In the genomic region with DNA sequence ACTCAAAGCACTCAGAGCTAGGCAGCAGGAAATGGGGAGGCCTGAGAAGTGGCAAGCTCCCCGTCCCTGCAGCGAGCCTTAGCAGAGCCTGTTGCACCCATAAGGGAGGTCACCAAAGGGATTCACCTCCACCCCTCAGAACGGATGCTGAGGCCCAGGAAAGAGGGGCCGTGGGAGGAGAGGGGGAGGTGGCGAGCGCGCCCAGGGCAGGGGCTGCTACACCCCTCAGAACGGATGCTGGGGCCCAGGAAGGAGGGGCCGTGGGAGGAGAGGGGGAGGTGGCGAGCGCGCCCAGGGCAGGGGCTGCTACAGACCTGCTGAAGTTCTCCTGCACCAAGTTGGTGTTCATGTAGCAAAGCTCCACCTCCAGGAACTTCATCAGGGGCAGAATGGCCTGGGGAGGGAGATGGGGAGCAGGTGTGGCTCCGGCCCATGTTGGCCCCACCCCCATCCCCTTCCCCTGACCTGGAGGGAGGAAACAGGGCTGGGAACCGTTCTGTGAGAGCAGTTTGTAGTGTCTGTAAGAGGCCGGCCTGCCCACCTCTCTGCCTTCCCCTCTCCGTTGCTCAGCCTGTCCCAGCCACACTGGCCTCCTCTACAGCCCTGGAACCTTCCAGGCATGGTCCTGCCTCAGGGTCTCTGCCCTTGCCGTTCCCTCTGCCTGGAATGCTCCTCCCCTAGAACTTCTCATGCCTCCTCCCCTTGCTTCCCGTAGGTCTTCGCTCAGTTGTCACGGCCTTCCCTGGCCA, we compare ENCODE assay signal across 8 cellular contexts. TPM values are rescaled to one million over a fixed set of nuclear protein-coding genes. Genes with fewer than 3 reads are reported as not detected.
A peak's percentile ranks its signal among the peaks of the same experiment; 100 is the strongest.
DNase-seq lines count a peak whose midpoint lies in the region; FAIRE-seq and TF ChIP-seq lines count a peak whose summit lies in the region.

No MANE protein-coding gene starts in this region.

- peaks cover 39% of the 10 kb centered on the region for H3K4me1 Mint-ChIP-seq in nephron progenitor cell

- intact Hi-C loops in lower leg skin (cut with DNase I; ENCODE audit: low total_unique reads): no loop called here

- peak overlapping the region; percentile 8 for H3K27ac Mint-ChIP-seq in nephron progenitor cell

- H3K9me3 Mint-ChIP-seq in nephron progenitor cell: no peaks in the 10 kb centered on the region

- peaks cover 6 to 27% of the 10 kb centered on the region in 2 donors for H3K4me1 ChIP-seq in duodenal mucosa (ENCODE audit: control insufficient read depth in 1 of 2, insufficient read depth in 2 of 2, low read length in 2 of 2)

- H3K9ac ChIP-seq in duodenal mucosa (ENCODE audit: low read depth in 1 of 2, low read length in 2 of 2): peak overlapping the region; percentile 6 to 33

- no peak overlapping the region for H3K27ac ChIP-seq in duodenal mucosa (ENCODE audit: low read depth, low read length)

- H3K4me3 Mint-ChIP-seq in nephron progenitor cell: peak overlapping the region; percentile 55

- H3K27me3 ChIP-seq in duodenal mucosa (ENCODE audit: control insufficient read depth in 1 of 2, insufficient read depth in 2 of 2, low read length in 2 of 2): no peaks in the 10 kb centered on the region

- H3K36me3 Mint-ChIP-seq in nephron progenitor cell (ENCODE audit: low read depth): no peaks in the 10 kb centered on the region

- no peak for TF ChIP-seq POLR2A in lower leg skin (IDR thresholded peaks at IDR 0.05)

- no peak for TF ChIP-seq CTCF in nephron progenitor cell (IDR thresholded peaks at IDR 0.05)
- TF ChIP-seq CTCF in lower leg skin (IDR thresholded peaks at IDR 0.05): no peak

- DNase-seq in NCI-H69 (lab: John Stamatoyannopoulos, UW) (peak; percentile 39), nephron progenitor cell (no peak), hippocampal formation (lab: John Stamatoyannopoulos, UW) (no peak), dedifferentiated amniotic fluid mesenchymal stem cell (ENCODE audit: extremely low spot score) (no peak), lower leg skin (ENCODE audit: low spot score in 2 of 2) (no peak), SK-N-DZ (ENCODE audit: low spot score) (no peak)

- H3K4me3 ChIP-seq in duodenal mucosa (ENCODE audit: low read depth in 1 of 2, low read length in 2 of 2) (peak overlapping the region in 1 of 2 donors; percentile 6), lower leg skin (ENCODE audit: low read depth, poor library complexity, severe bottlenecking) (no peak overlapping the region)

- WGBS in lower leg skin, 2 donors: 62 to 67% methylated on average over 18 to 20 of the region's 20 CpGs

- FAIRE-seq in G401.6 (lab: Jason Lieb, UNC): peak; percentile 86

- no peaks in the 10 kb centered on the region for H3K27me3 Mint-ChIP-seq in nephron progenitor cell (ENCODE audit: low read depth, poor library complexity)

- H3K36me3 ChIP-seq in duodenal mucosa (ENCODE audit: control insufficient read depth in 1 of 2, insufficient read depth in 2 of 2, low read length in 2 of 2): peaks cover 4 to 25% of the 10 kb centered on the region in 2 donors

- no peaks in the 10 kb centered on the region for H3K9me3 ChIP-seq in duodenal mucosa (ENCODE audit: control insufficient read depth in 1 of 2, low read length in 2 of 2)

RNA-seq across cellular contexts. Expression of gene UNC13D, which starts 11.4 kb away (rescaled TPM):
- total RNA-seq in lower leg skin: 1 to 10 TPM; 5.0 to 9.1 (median 7.6) TPM
- 13.1 and 17.0 TPM in 2 replicates for polyA plus RNA-seq in SK-N-DZ (2014; cell fraction: cytosol; rRNA removed)
- polyA plus RNA-seq in SK-N-DZ (2014; cell fraction: nucleus; rRNA removed): 60.0 and 69.4 TPM in 2 replicates

RNA-seq across cellular contexts. Expression of gene WBP2, which starts 22.3 kb away (rescaled TPM):
- 100 to 1,000 TPM in 2 of 4 donors, 10 to 100 TPM in 2; 74.2 to 149 (median 93.8) TPM for total RNA-seq in lower leg skin
- polyA plus RNA-seq in SK-N-DZ (2014; cell fraction: cytosol; rRNA removed): 38.6 and 39.1 TPM in 2 replicates
- polyA plus RNA-seq in SK-N-DZ (2014; cell fraction: nucleus; rRNA removed): 25.3 and 25.4 TPM in 2 replicates

RNA-seq across cellular contexts. Expression of gene TRIM47, which starts 45.6 kb away (rescaled TPM):
- 10 to 100 TPM; 33.2 to 62.5 (median 41.5) TPM for total RNA-seq in lower leg skin
- polyA plus RNA-seq in SK-N-DZ (2014; cell fraction: cytosol; rRNA removed): 42.0 and 46.7 TPM in 2 replicates
- 59.5 and 79.2 TPM in 2 replicates for polyA plus RNA-seq in SK-N-DZ (2014; cell fraction: nucleus; rRNA removed)

RNA-seq across cellular contexts. Expression of gene UNK, which starts 48.2 kb away (rescaled TPM):
- total RNA-seq in lower leg skin: 10 to 100 TPM; 26.5 to 42.5 (median 31.9) TPM
- polyA plus RNA-seq in SK-N-DZ (2014; cell fraction: cytosol; rRNA removed): 115 and 128 TPM in 2 replicates
- 135 and 145 TPM in 2 replicates for polyA plus RNA-seq in SK-N-DZ (2014; cell fraction: nucleus; rRNA removed)
